Comparison of ENCODE assay signal across 8 cellular contexts in the genomic region with DNA sequence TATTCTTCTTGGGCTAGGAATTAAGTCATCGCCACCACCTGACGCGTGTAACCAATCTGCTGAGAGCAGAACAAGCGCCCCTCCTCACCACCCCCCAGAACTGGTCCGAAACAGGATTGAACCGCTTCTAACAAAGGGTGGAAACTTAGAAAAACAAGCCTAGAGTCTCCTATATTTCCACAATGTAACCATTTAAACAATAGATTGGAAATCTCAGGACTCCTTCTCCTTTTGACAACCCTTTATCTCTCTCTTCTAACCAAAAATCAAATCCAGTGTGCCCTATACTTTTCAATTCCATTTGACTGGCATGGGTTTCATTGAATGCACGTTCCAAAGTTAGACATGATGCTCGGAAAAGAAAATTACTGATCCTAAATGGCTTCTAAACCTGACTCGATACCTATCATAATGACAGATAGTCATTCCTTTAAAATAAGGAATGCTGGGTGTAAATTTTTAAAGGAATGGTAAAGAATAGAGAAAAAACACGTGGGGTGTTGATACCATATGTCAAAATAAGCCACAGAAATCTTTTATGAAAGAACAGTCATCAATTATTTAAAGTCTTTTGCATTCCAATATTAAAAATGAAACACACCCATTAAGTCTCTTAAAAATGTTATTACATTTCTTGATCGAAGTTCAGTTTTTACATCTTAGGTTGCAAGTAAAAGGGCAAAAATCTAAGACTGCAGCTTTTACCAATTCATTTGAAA. TPM values are rescaled to one million over a fixed set of nuclear protein-coding genes. Genes with fewer than 3 reads are reported as not detected.
A peak's percentile ranks its signal among the peaks of the same experiment; 100 is the strongest.
DNase-seq lines count a peak whose midpoint lies in the region; ATAC-seq and TF ChIP-seq lines count a peak whose summit lies in the region.

No MANE protein-coding gene starts in this region.

- peak overlapping the region; percentile 65 for H3K4me3 ChIP-seq in Caco-2 (ENCODE audit: low read depth, low read length)

- no peak for TF ChIP-seq CTCF in Caco-2 (IDR thresholded peaks at IDR 0.05; ENCODE audit: insufficient read depth in 1 of 2, low read depth in 1 of 2, low read length in 1 of 2, severe bottlenecking in 1 of 2, unreplicated experiment in 1 of 2)

- peak overlapping the region; percentile 88 for H3K4me3 Mint-ChIP-seq in Caco-2 (ENCODE audit: unreplicated experiment)
- H3K4me3 Mint-ChIP-seq in T-helper 17 cell = peak overlapping the region; percentile 98

- H3K36me3 Mint-ChIP-seq in Caco-2 (ENCODE audit: insufficient read depth, unreplicated experiment) = peaks cover 58% of the 10 kb centered on the region
- peaks cover 2% of the 10 kb centered on the region for H3K36me3 Mint-ChIP-seq in T-helper 17 cell (ENCODE audit: low read depth)

- H3K9me3 ChIP-seq in Caco-2 = no peaks in the 10 kb centered on the region
- H3K9me3 ChIP-seq in T-helper 17 cell (ENCODE audit: control insufficient read depth, low read length, poor library complexity, severe bottlenecking) = no peaks in the 10 kb centered on the region

- CTCF ChIA-PET in Caco-2 (lab: Charles Lee) = no interaction called here

- H3K36me3 ChIP-seq in Caco-2 (ENCODE audit: control insufficient read depth, insufficient read depth, low read length) = no peaks in the 10 kb centered on the region

- H3K4me1 Mint-ChIP-seq in Caco-2 (ENCODE audit: low read depth, unreplicated experiment) (peaks cover 6% of the 10 kb centered on the region), T-helper 17 cell (peaks cover 23% of the 10 kb centered on the region)

- H3K9me3 Mint-ChIP-seq in Caco-2 (ENCODE audit: unreplicated experiment) = no peaks in the 10 kb centered on the region

- peaks cover 11% of the 10 kb centered on the region for H3K4me1 ChIP-seq in Caco-2

- H3K27me3 ChIP-seq in Caco-2 (replicated peaks; ENCODE audit: control insufficient read depth, insufficient read depth, low read length) = no peaks in the 10 kb centered on the region

- POLR2A ChIA-PET in Caco-2 (lab: Charles Lee) = interaction anchor here (1.2 to 1.9 kb wide), 2 partner anchors 121 to 162 kb away, joined by 3 to 40 read pairs; no protein-coding TSS in a partner anchor

- peak; percentile 31 for ATAC-seq in T-helper 17 cell
- no peak for ATAC-seq in GM21576 (IDR thresholded peaks at IDR 0.05; ENCODE audit: unreplicated experiment)

- no TSS peak for BruUV-seq in Caco-2 (replicated peaks; lab: Mats Ljungman, UMichigan)

- intact Hi-C loops in Caco-2 (cut with micrococcal nuclease; ENCODE audit: unreplicated experiment) = no loop called here

- peak; percentile 69 to 74 for DNase-seq in Caco-2
- peak; percentile 88 for DNase-seq in H4 (ENCODE audit: low spot score)
- DNase-seq in NCI-H146 (lab: John Stamatoyannopoulos, UW) = peak; percentile 77
- peak; percentile 56 to 72 (median 60) for DNase-seq in T-helper 17 cell
- DNase-seq in astrocyte of the hippocampus (ENCODE audit: low read depth, low spot score) = peak; percentile 91
- DNase-seq in hippocampal formation (lab: John Stamatoyannopoulos, UW) = peak; percentile 55 to 94
- DNase-seq in retina = peak; percentile 86

- H3K27me3 Mint-ChIP-seq in Caco-2 (ENCODE audit: insufficient read depth, unreplicated experiment) = no peaks in the 10 kb centered on the region
- H3K27me3 Mint-ChIP-seq in T-helper 17 cell = no peaks in the 10 kb centered on the region

- H3K27ac Mint-ChIP-seq in Caco-2 (ENCODE audit: unreplicated experiment) (peak overlapping the region; percentile 94), T-helper 17 cell (peak overlapping the region; percentile 100)

RNA-seq across cellular contexts. Expression of gene ARRDC3, which starts 1.2 kb away (rescaled TPM):
- 34.5 and 38.7 TPM in 2 replicates for total RNA-seq in Caco-2 (2022)
- total RNA-seq in H4 (2014; rRNA removed; shearing (Covaris generic)) = 50.6 and 53.5 TPM in 2 replicates
- 100 to 1,000 TPM; 173 to 200 TPM for total RNA-seq in T-helper 17 cell
